ENCODE assay signal across 8 cellular contexts in genomic region chr10:72275351-72276012, GRCh38. TPM values are rescaled to one million over a fixed set of nuclear protein-coding genes. Genes with fewer than 3 reads are reported as not detected.
DNase-seq lines count a peak whose midpoint lies in the region; ATAC-seq, FAIRE-seq and TF ChIP-seq lines count a peak whose summit lies in the region.

No MANE protein-coding gene starts in this region.

- H3K27me3 ChIP-seq in mammary epithelial cell (ENCODE audit: insufficient read depth, low read length): no peaks in the 10 kb centered on the region

- FAIRE-seq in RCC 7860 (lab: Jason Lieb, UNC): no peak

- dilution Hi-C loops in mammary epithelial cell (cut with HindIII; ENCODE audit: low sequenced_read_pairs): loop anchor here (5.0 kb wide), 1 partner anchor 47 kb away; no protein-coding TSS in a partner anchor

- ATAC-seq in GM19463 (IDR thresholded peaks at IDR 0.05; ENCODE audit: unreplicated experiment): no peak

- DNase-seq in NCI-H510A treated with DMSO at 0.1 percent for 48 hours (lab: John Stamatoyannopoulos, UW) (peak; percentile 69), mammary epithelial cell (peak; percentile 61), RCC 7860 (ENCODE audit: low spot score) (no peak), NCI-H526 (lab: John Stamatoyannopoulos, UW) (no peak)

- H3K4me1 ChIP-seq in mammary epithelial cell (ENCODE audit: insufficient read depth, low read length): peaks cover 23% of the 10 kb centered on the region
- H3K4me1 ChIP-seq in mesodermal cell (ENCODE audit: control insufficient read depth, insufficient read depth, low read length, poor library complexity, severe bottlenecking): peaks cover 15% of the 10 kb centered on the region
- H3K4me1 ChIP-seq in urinary bladder (ENCODE audit: insufficient read depth): no peaks in the 10 kb centered on the region

- no peak overlapping the region for H2AFZ ChIP-seq in mammary epithelial cell (ENCODE audit: low read depth, low read length)

- TF ChIP-seq CTCF in mammary epithelial cell (conservative IDR thresholded peaks at IDR 0.05 in 1 of 2, IDR thresholded peaks at IDR 0.05 in 1 of 2; ENCODE audit: extremely low read depth in 1 of 2, insufficient read depth in 1 of 2, low read depth in 1 of 2, low read length in 2 of 2): no peak

- H3K27ac ChIP-seq in mammary epithelial cell (ENCODE audit: insufficient read depth, low read depth, low read length) (peak overlapping the region; percentile 79), mesodermal cell (ENCODE audit: low read depth, low read length, severe bottlenecking) (no peak overlapping the region), urinary bladder (ENCODE audit: low read depth) (peak overlapping the region; percentile 98)

- H3K36me3 ChIP-seq in mammary epithelial cell (ENCODE audit: insufficient read depth, low read length) (peaks cover 16% of the 10 kb centered on the region), mesodermal cell (ENCODE audit: control insufficient read depth, insufficient read depth, low read length) (peaks cover 18% of the 10 kb centered on the region), urinary bladder (ENCODE audit: insufficient read depth) (no peaks in the 10 kb centered on the region)

- H3K79me2 ChIP-seq in mammary epithelial cell (ENCODE audit: insufficient read depth, low read length): peaks cover 37% of the 10 kb centered on the region

- H3K9me3 ChIP-seq in mammary epithelial cell (replicated peaks; ENCODE audit: insufficient read depth, low read length): no peaks in the 10 kb centered on the region
- H3K9me3 ChIP-seq in mesodermal cell (ENCODE audit: control insufficient read depth, low read length): no peaks in the 10 kb centered on the region

- H3K9ac ChIP-seq in mammary epithelial cell (ENCODE audit: insufficient read depth, low read length): peak overlapping the region; percentile 96

- TF ChIP-seq POLR2A in GM10847 (IDR thresholded peaks at IDR 0.05; ENCODE audit: extremely low read depth, insufficient read length): peak; percentile 18

- intact Hi-C loops in mammary epithelial cell (cut with micrococcal nuclease): loop anchor here (1.0 to 10.0 kb wide), 3 partner anchors 17 to 609 kb away; no protein-coding TSS in a partner anchor

- WGBS in mammary epithelial cell (ENCODE audit: low coverage, missing lambda C conversion rate): 0% methylated on average over 7 of the region's 12 CpGs
- 68 to 74% methylated on average over 9 to 10 of the region's 12 CpGs for WGBS in mesodermal cell (ENCODE audit: insufficient coverage in 2 of 2), 2 experiments
- 12% methylated on average over 12 of the region's 12 CpGs for WGBS in urinary bladder

- TSS peak; percentile 21 for BruUV-seq in mammary epithelial cell (replicated peaks; lab: Mats Ljungman, UMichigan)

- in situ Hi-C loops in mammary epithelial cell (cut with MboI; ENCODE audit: low sequenced_read_pairs in 2 of 2): loop anchor here (5.0 to 10.0 kb wide), 2 partner anchors 59 to 62 kb away; no protein-coding TSS in a partner anchor

- H4K20me1 ChIP-seq in mammary epithelial cell (ENCODE audit: insufficient read depth, low read length): no peaks in the 10 kb centered on the region

- CTCF ChIA-PET in mammary epithelial cell (lab: Charles Lee; ENCODE audit: low non-redundant PET): interaction anchor here (0.6 to 1.0 kb wide), 4 partner anchors 17 to 61 kb away, joined by 3 to 7 read pairs (median 3); no protein-coding TSS in a partner anchor

- H3K4me2 ChIP-seq in mammary epithelial cell (ENCODE audit: insufficient read depth, low read depth, low read length): peak overlapping the region; percentile 73

- peak overlapping the region; percentile 59 to 78 (median 66) for H3K4me3 ChIP-seq in mammary epithelial cell (replicated peaks in 1 of 3; ENCODE audit: insufficient read depth in 1 of 3, low read depth in 2 of 3, low read length in 3 of 3)
- H3K4me3 ChIP-seq in mesodermal cell (ENCODE audit: extremely low read depth, insufficient read depth, low read length, poor library complexity, severe bottlenecking): peak overlapping the region; percentile 84
- peak overlapping the region; percentile 91 for H3K4me3 ChIP-seq in urinary bladder (ENCODE audit: low read depth, low read length)

RNA-seq across cellular contexts. Expression of gene DDIT4, which starts 1.8 kb away (rescaled TPM):
- total RNA-seq in mammary epithelial cell (1,000 to 10,000 TPM in 1 of 2 donors, 100 to 1,000 TPM in 1; 772 to 1,235 TPM), urinary bladder (137 TPM)
- polyA plus RNA-seq in mammary epithelial cell (542 TPM), urinary bladder (277 TPM)
- polyA minus RNA-seq in mammary epithelial cell: 521 TPM
- 56.3 TPM for polyA plus RNA-seq in mesodermal cell (2013, experiment 1 of 2)
- polyA plus RNA-seq in mesodermal cell (2013, experiment 2 of 2): 59.6 TPM

RNA-seq across cellular contexts. Expression of gene ASCC1, which starts 59.4 kb away (rescaled TPM):
- total RNA-seq in mammary epithelial cell: 10 to 100 TPM; 40.2 to 54.5 TPM
- 36.9 TPM for polyA plus RNA-seq in mammary epithelial cell
- 24.3 TPM for polyA minus RNA-seq in mammary epithelial cell
- 34.4 TPM for polyA plus RNA-seq in mesodermal cell (2013, experiment 1 of 2)
- 39.1 TPM for polyA plus RNA-seq in mesodermal cell (2013, experiment 2 of 2)
- total RNA-seq in urinary bladder: 33.5 TPM
- polyA plus RNA-seq in urinary bladder: 29.7 TPM

RNA-seq across cellular contexts. Expression of gene ANAPC16, which starts 59.7 kb away (rescaled TPM):
- total RNA-seq in mammary epithelial cell (10 to 100 TPM; 66.4 to 87.2 TPM), urinary bladder (82.4 TPM)
- polyA plus RNA-seq in mammary epithelial cell (53.8 TPM), urinary bladder (157 TPM)
- 4.8 TPM for polyA minus RNA-seq in mammary epithelial cell
- polyA plus RNA-seq in mesodermal cell (2013, experiment 1 of 2): 64.0 TPM
- 65.5 TPM for polyA plus RNA-seq in mesodermal cell (2013, experiment 2 of 2)

Comparison
In these comparisons a context has a peak if more than half of its experiments do, and no peak if none do; other contexts are left out.
1. DNase-seq: peak in NCI-H510A treated with DMSO at 0.1 percent for 48 hours (single experiment) and mammary epithelial cell (single experiment); none in RCC 7860 (single experiment) and NCI-H526 (0 of 2).
2. Peak in every context shown above with its lines, with median percentiles within 50 percentile points of each other: H3K4me3 ChIP-seq.